20 cellular contexts compared by ENCODE assay signal in the genomic region with DNA sequence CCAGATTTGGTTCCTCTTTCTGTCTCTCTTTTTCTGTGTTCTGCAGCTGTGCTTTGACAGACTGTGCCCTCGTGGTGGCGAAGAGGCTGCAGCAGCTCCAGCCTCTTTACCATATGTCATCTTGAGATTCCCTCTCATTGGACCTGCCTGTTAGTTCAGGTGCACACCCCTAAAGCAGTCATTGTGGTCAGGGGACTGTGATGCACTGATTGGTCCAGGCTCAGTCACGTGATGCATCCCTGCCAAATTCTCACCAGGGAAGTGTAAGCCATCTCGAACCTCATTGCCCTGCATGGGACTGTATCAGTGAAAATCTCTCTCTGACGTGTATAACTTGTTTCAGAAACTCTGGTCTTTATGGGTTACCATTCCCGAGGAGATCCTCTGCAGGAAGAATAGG.
DNase-seq lines count a peak whose midpoint lies in the region; ATAC-seq, FAIRE-seq and TF ChIP-seq lines count a peak whose summit lies in the region.
"Had no signal": no experiment of that assay in that cellular context is flagged by ENCODE, and none has a peak within 500 bp of the region (broad histone marks: within the 10 kb centered on the region; RNA-seq: fewer than 3 reads in every experiment).

No MANE protein-coding gene starts in this region.

- H3K4me3 ChIP-seq in right atrium auricular region, result no peak overlapping the region
- no peak overlapping the region for H3K4me3 ChIP-seq in Panc1 (ENCODE audit: low read depth in 2 of 2, low read length in 2 of 2)
- no peak overlapping the region for H3K4me3 ChIP-seq in bronchial epithelial cell (ENCODE audit: low read depth, low read length)
- H3K4me3 ChIP-seq: HAP-1, SJSA1 had no signal

- no peaks in the 10 kb centered on the region for H3K27me3 ChIP-seq in right atrium auricular region
- peaks cover 2% of the 10 kb centered on the region; the same call in 1 of the 2 replicates for H3K27me3 ChIP-seq in Panc1 (ENCODE audit: control insufficient read depth, insufficient read depth, low read length)
- H3K27me3 ChIP-seq in bronchial epithelial cell (ENCODE audit: control insufficient read depth, insufficient read depth, low read length), result no peaks in the 10 kb centered on the region
- H3K27me3 ChIP-seq: SJSA1 had no signal

- H3K4me1 ChIP-seq in right atrium auricular region (no peaks in the 10 kb centered on the region), Panc1 (ENCODE audit: control insufficient read depth, insufficient read depth, low read length) (no peaks in the 10 kb centered on the region)
- H3K4me1 ChIP-seq: SJSA1 had no signal

- intact Hi-C loops in cardiac septum (cut with DNase I), result no loop called here
- intact Hi-C loops in Panc1 (cut with micrococcal nuclease; ENCODE audit: unreplicated experiment), result no loop called here

- FAIRE-seq in HTR-8/SVneo (lab: Jason Lieb, UNC), result peak; percentile 86
- peak; percentile 36 for FAIRE-seq in bronchial epithelial cell (lab: Jason Lieb, UNC)

- H3K27ac ChIP-seq in right atrium auricular region (no peak overlapping the region), Panc1 (ENCODE audit: low read length) (no peak overlapping the region)
- H3K27ac ChIP-seq: SJSA1 had no signal

- no peak for TF ChIP-seq CTCF in right atrium auricular region (IDR thresholded peaks at IDR 0.05)
- TF ChIP-seq CTCF in Panc1 (IDR thresholded peaks at IDR 0.05), result no peak
- no peak for TF ChIP-seq CTCF in bronchial epithelial cell (IDR thresholded peaks at IDR 0.05; ENCODE audit: insufficient read depth, low read length, severe bottlenecking)

- ATAC-seq in Panc1 (0 out of 2 replicates have a peak, but pooled peaks have one; percentile 29), HG02759 (IDR thresholded peaks at IDR 0.05; ENCODE audit: unreplicated experiment) (no peak)
- ATAC-seq: T-cell had no signal

- H3K36me3 ChIP-seq in right atrium auricular region (no peaks in the 10 kb centered on the region), Panc1 (ENCODE audit: control insufficient read depth, insufficient read depth, low read length) (no peaks in the 10 kb centered on the region), bronchial epithelial cell (ENCODE audit: control insufficient read depth, insufficient read depth, low read length) (no peaks in the 10 kb centered on the region)
- H3K36me3 ChIP-seq: HAP-1, SJSA1 had no signal

- H3K9me3 ChIP-seq in right atrium auricular region (no peaks in the 10 kb centered on the region), Panc1 (ENCODE audit: control insufficient read depth, insufficient read depth, low read depth, low read length) (no peaks in the 10 kb centered on the region)
- H3K9me3 ChIP-seq: HAP-1, SJSA1 had no signal

- POLR2A ChIA-PET in Panc1 (lab: Charles Lee), result no interaction called here

- in situ Hi-C loops in Panc1 (cut with HindIII; ENCODE audit: low pct_unique_long_range_greater_than_20kb, low sequenced_read_pairs), result no loop called here

- no TSS peak for BruUV-seq in Panc1 (replicated peaks; lab: Mats Ljungman, UMichigan)

- CTCF ChIA-PET in Panc1 (lab: Charles Lee), result no interaction called here

- peak; percentile 39 for DNase-seq in cardiac septum (ENCODE audit: low spot score)
- no peak for DNase-seq in right atrium auricular region (ENCODE audit: low spot score)
- DNase-seq in HTR-8/SVneo (ENCODE audit: insufficient read length, low spot score), result no peak
- DNase-seq in Panc1 (ENCODE audit: low read depth, low spot score), result no peak
- DNase-seq in bronchial epithelial cell (ENCODE audit: low read depth), result no peak
- DNase-seq in NCI-H510A treated with DMSO at 0.1 percent for 48 hours (lab: John Stamatoyannopoulos, UW), result no peak
- DNase-seq in T-helper 2 cell, result no peak
- DNase-seq: AML-193; Calu3; CD4-positive, CD25-positive, alpha-beta regulatory T cell; DMS79; GF-D8; NCI-H1092; NCI-H1694; NCI-H446; NCI-H748 treated with DMSO at 0.1 percent for 48 hours; T-cell had no signal
